In the genomic region with DNA sequence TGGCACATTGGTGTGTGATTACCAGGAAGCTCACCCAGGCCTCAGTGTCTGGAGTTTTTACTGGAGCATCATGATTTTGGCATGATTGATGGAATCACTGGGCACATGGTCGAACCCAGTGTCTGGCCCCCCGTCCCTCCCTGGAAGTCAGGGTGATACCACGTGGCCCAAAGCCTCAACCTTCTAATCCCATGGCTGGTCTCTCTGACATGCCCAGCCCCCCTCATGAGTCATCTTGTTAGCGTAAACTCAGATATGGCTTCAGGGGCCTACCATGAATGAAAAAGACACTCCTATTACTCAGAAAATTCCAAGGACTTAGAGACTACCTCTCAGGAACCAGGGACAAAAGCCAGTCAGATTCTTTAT, we compare ENCODE assay signal across 10 cellular contexts.
DNase-seq lines count a peak whose midpoint lies in the region; ATAC-seq, FAIRE-seq and TF ChIP-seq lines count a peak whose summit lies in the region.
"Had no signal": no experiment of that assay in that cellular context is flagged by ENCODE, and none has a peak within 500 bp of the region (broad histone marks: within the 10 kb centered on the region; RNA-seq: fewer than 3 reads in every experiment).

No MANE protein-coding gene starts in this region.

- no peaks in the 10 kb centered on the region for H3K9me3 ChIP-seq in H1 (ENCODE audit: insufficient read depth in 2 of 2, low read depth in 1 of 2, low read length in 1 of 2)
- peaks cover 3 to 4% of the 10 kb centered on the region in 2 donors for H3K9me3 ChIP-seq in neuronal stem cell (replicated peaks in 1 of 2; ENCODE audit: control insufficient read depth in 2 of 2, insufficient read depth in 1 of 2, low read depth in 1 of 2, low read length in 2 of 2)

- H3K4ac ChIP-seq in H1 (replicated peaks; ENCODE audit: insufficient read length, low read depth, low read length), result peak overlapping the region; percentile 46
- H3K4ac ChIP-seq in neuronal stem cell (ENCODE audit: low read length), result no peak overlapping the region

- peak overlapping the region; percentile 90; the same call in 1 of the 2 replicates for H2BK20ac ChIP-seq in H1 (ENCODE audit: low read length)

- ATAC-seq in GM21717 (IDR thresholded peaks at IDR 0.05; ENCODE audit: unreplicated experiment), result no peak

- H4K91ac ChIP-seq in H1 (replicated peaks; ENCODE audit: insufficient read length, low read length) (no peak overlapping the region), neuronal stem cell (ENCODE audit: low read depth, low read length, poor library complexity) (no peak overlapping the region)

- no peaks in the 10 kb centered on the region for H3K36me3 ChIP-seq in H1 (ENCODE audit: control insufficient read depth in 2 of 4, insufficient read depth in 4 of 4, low read length in 3 of 4)
- H3K36me3 ChIP-seq in neuronal stem cell (replicated peaks in 1 of 2; ENCODE audit: control insufficient read depth in 2 of 2, insufficient read depth in 2 of 2, low read length in 2 of 2), result no peaks in the 10 kb centered on the region

- H4K8ac ChIP-seq in H1 (ENCODE audit: extremely low read depth, insufficient read depth, low read length), result no peak overlapping the region
- H4K8ac ChIP-seq in neuronal stem cell (ENCODE audit: low read depth, low read length), result no peak overlapping the region

- H3K27me3 ChIP-seq in H1 (replicated peaks in 1 of 4; ENCODE audit: control insufficient read depth in 3 of 4, extremely low read depth in 1 of 4, insufficient read depth in 3 of 4, low read length in 3 of 4) (no peaks in the 10 kb centered on the region), neuronal stem cell (ENCODE audit: control insufficient read depth in 3 of 3, insufficient read depth in 3 of 3, low read depth in 1 of 3, low read length in 3 of 3) (no peaks in the 10 kb centered on the region)

- CTCF ChIA-PET in H1 (lab: Charles Lee; ENCODE audit: partially characterized antibody), result interaction anchor here (1.1 to 1.7 kb wide), 5 partner anchors 11 to 127 kb away, joined by 3 to 5 read pairs (median 3); no protein-coding TSS in a partner anchor

- no peak for TF ChIP-seq POLR2A in H1 (IDR thresholded peaks at IDR 0.05; ENCODE audit: control extremely low read depth in 1 of 2, low read depth in 2 of 2, low read length in 2 of 2)

- H3K23me2 ChIP-seq in H1 (ENCODE audit: low read depth, low read length), result peaks cover 6% of the 10 kb centered on the region; the same call in 1 of the 2 replicates

- H3K14ac ChIP-seq in H1 (ENCODE audit: insufficient read length), result no peak overlapping the region
- no peak overlapping the region for H3K14ac ChIP-seq in neuronal stem cell (ENCODE audit: low read length)

- no peak overlapping the region for H3K9ac ChIP-seq in H1 (replicated peaks in 1 of 4; ENCODE audit: extremely low read depth in 1 of 4, low read depth in 3 of 4, low read length in 3 of 4)
- no peak overlapping the region for H3K9ac ChIP-seq in neuronal stem cell (ENCODE audit: low read depth, low read length, poor library complexity)

- H3K23ac ChIP-seq in H1 (ENCODE audit: insufficient read length) (no peak overlapping the region), neuronal stem cell (ENCODE audit: low read depth, low read length, poor library complexity) (no peak overlapping the region)

- H3K79me1 ChIP-seq in H1 (ENCODE audit: low read depth, low read length) (no peaks in the 10 kb centered on the region), neuronal stem cell (ENCODE audit: low read depth, low read length) (peaks cover 5% of the 10 kb centered on the region)

- no peak for TF ChIP-seq RAD21 in H1 (IDR thresholded peaks at IDR 0.05 in 1 of 2, conservative IDR thresholded peaks at IDR 0.05 in 1 of 2; ENCODE audit: low read depth in 2 of 2, low read length in 2 of 2)

- peaks cover 0 to 5% of the 10 kb centered on the region in 2 experiments for H4K20me1 ChIP-seq in H1 (replicated peaks in 1 of 2; ENCODE audit: control insufficient read depth in 1 of 2, insufficient read depth in 2 of 2, low read length in 2 of 2)

- in situ Hi-C loops in Caki2 (cut with HindIII; ENCODE audit: low pct_unique_long_range_greater_than_20kb, low sequenced_read_pairs), result no loop called here

- DNase-seq in Caki2 (ENCODE audit: low read depth), result peak; percentile 90
- peak; percentile 49 for DNase-seq in NCI-H226
- DNase-seq in H1 (ENCODE audit: low read depth in 1 of 2, low spot score in 2 of 2), result no peak
- peak; percentile 43 for DNase-seq in neuronal stem cell (ENCODE audit: low spot score)
- DNase-seq in KG1 (lab: John Stamatoyannopoulos, UW), result no peak
- DNase-seq in NCI-H748 treated with DMSO at 0.1 percent for 48 hours (lab: John Stamatoyannopoulos, UW), result no peak
- no peak for DNase-seq in medulla oblongata (ENCODE audit: extremely low spot score)
- DNase-seq: stimulated activated CD4-positive, alpha-beta T cell treated with anti-CD3 and anti-CD28 coated beads, Interleukin-2, amount 100 ng/mL, for 48 hours had no signal

- H3K56ac ChIP-seq in H1 (replicated peaks; ENCODE audit: insufficient read length, low read depth, low read length), result no peak overlapping the region

- H2AK5ac ChIP-seq in H1 (ENCODE audit: low read depth, low read length) (0 out of 2 replicates have a peak overlapping the region, but pooled peaks have one; percentile 41), neuronal stem cell (ENCODE audit: low read depth, low read length) (peak overlapping the region; percentile 35)

- H2BK120ac ChIP-seq in H1 (replicated peaks; ENCODE audit: low read depth, low read length), result no peak overlapping the region
- no peak overlapping the region for H2BK120ac ChIP-seq in neuronal stem cell (ENCODE audit: low read depth, low read length)

- H2AFZ ChIP-seq in H1 (ENCODE audit: low read length), result no peak overlapping the region
- peak overlapping the region; percentile 47 for H2AFZ ChIP-seq in neuronal stem cell (ENCODE audit: low read length)

- H3K18ac ChIP-seq in H1 (ENCODE audit: extremely low read depth, low read length) (peak overlapping the region; percentile 73), neuronal stem cell (ENCODE audit: low read length) (peak overlapping the region; percentile 83)

- H2BK15ac ChIP-seq in H1 (ENCODE audit: low read length) (peak overlapping the region; percentile 73; the same call in 1 of the 2 replicates), neuronal stem cell (ENCODE audit: low read length) (no peak overlapping the region)

- FAIRE-seq in H1 (lab: Jason Lieb, UNC), result no peak

- H3K4me3 ChIP-seq in H1 (ENCODE audit: extremely low read depth in 1 of 4, insufficient read depth in 2 of 4, low read depth in 3 of 4, low read length in 4 of 4) (no peak overlapping the region), neuronal stem cell (ENCODE audit: low read length in 2 of 2) (no peak overlapping the region)

- no peak for TF ChIP-seq CTCF in H1 (IDR thresholded peaks at IDR 0.05; ENCODE audit: control extremely low read depth in 1 of 3, insufficient read depth in 1 of 3, low read depth in 1 of 3, low read length in 3 of 3)

- H3K27ac ChIP-seq in H1 (ENCODE audit: low read depth, low read length) (no peak overlapping the region), neuronal stem cell (replicated peaks; ENCODE audit: low read length) (peak overlapping the region; percentile 91)
- H3K27ac ChIP-seq: VCaP had no signal

- peak overlapping the region; percentile 98; the same call in 1 of the 2 replicates for H2BK12ac ChIP-seq in H1 (ENCODE audit: low read depth, low read length)
- no peak overlapping the region for H2BK12ac ChIP-seq in neuronal stem cell (ENCODE audit: low read length)

- H3K4me1 ChIP-seq in H1 (replicated peaks in 1 of 4; ENCODE audit: control insufficient read depth in 3 of 4, insufficient read depth in 4 of 4, low read length in 3 of 4), result peaks cover 12 to 33% (median 23%) of the 10 kb centered on the region in 4 experiments
- H3K4me1 ChIP-seq in neuronal stem cell (ENCODE audit: control insufficient read depth in 2 of 2, insufficient read depth in 1 of 2, low read depth in 1 of 2, low read length in 2 of 2), result peaks cover 44 to 60% of the 10 kb centered on the region in 2 donors

- POLR2A ChIA-PET in H1 (lab: Charles Lee; ENCODE audit: partially characterized antibody), result interaction anchor here (1.2 kb wide), 1 partner anchor 15 kb away, joined by 3 read pairs; no protein-coding TSS in a partner anchor

- TF ChIP-seq EP300 in H1 (IDR thresholded peaks at IDR 0.05; ENCODE audit: borderline replicate concordance in 1 of 2, low read depth in 2 of 2, low read length in 2 of 2), result no peak

- H3K79me2 ChIP-seq in H1 (ENCODE audit: control insufficient read depth in 1 of 2, insufficient read depth in 2 of 2, low read length in 2 of 2), result no peaks in the 10 kb centered on the region

- 77% methylated on average over 4 of the region's 4 CpGs; no CpG with 5 or more reads in 1 of the 2 experiments for WGBS in H1 (ENCODE audit: extremely low coverage in 1 of 2, insufficient coverage in 1 of 2, insufficient read length in 1 of 2, insufficient replicate concordance in 2 of 2, low coverage in 1 of 2, low lambda C conversion rate in 2 of 2, missing lambda C conversion rate in 1 of 2), 2 experiments
- no CpG with 5 or more reads among the region's 4 CpGs for WGBS in neuronal stem cell (ENCODE audit: extremely low coverage in 2 of 2, insufficient read length in 2 of 2, insufficient replicate concordance in 1 of 2), 2 donors

- H3K4me2 ChIP-seq in H1 (ENCODE audit: insufficient read depth in 1 of 2, low read depth in 2 of 2, low read length in 2 of 2) (peak overlapping the region; percentile 4 to 28; a peak in 1 of 4 replicates), neuronal stem cell (ENCODE audit: insufficient read depth, low read length, poor library complexity, severe bottlenecking) (no peak overlapping the region)

- peak overlapping the region; percentile 86; the same call in 1 of the 2 replicates for H2BK5ac ChIP-seq in H1 (ENCODE audit: low read depth, low read length)
- H2BK5ac ChIP-seq in neuronal stem cell (ENCODE audit: low read length), result no peak overlapping the region

- no peak overlapping the region for H4K5ac ChIP-seq in H1 (ENCODE audit: insufficient read length, low read depth, low read length)

TF ChIP-seq in H1, 55 proteins besides CTCF, POLR2A, EP300 and RAD21 (continues in another document):
- TF ChIP-seq CHD1 (IDR thresholded peaks at IDR 0.05; ENCODE audit: low read depth, low read length), result no peak
- TF ChIP-seq, protein P1, sequence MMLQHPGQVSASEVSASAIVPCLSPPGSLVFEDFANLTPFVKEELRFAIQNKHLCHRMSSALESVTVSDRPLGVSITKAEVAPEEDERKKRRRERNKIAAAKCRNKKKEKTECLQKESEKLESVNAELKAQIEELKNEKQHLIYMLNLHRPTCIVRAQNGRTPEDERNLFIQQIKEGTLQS (IDR thresholded peaks at IDR 0.05; ENCODE audit: insufficient read depth, low read depth, low read length), result no peak
- TF ChIP-seq CEBPB (IDR thresholded peaks at IDR 0.05; ENCODE audit: low read depth, low read length), result no peak
- no peak for TF ChIP-seq POLR2AphosphoS5 (IDR thresholded peaks at IDR 0.05; ENCODE audit: low read depth, low read length)
- TF ChIP-seq JUN (IDR thresholded peaks at IDR 0.05; ENCODE audit: low read depth, low read length), result 0 out of 2 replicates have a peak, but pooled peaks have one; percentile 5
- no peak for TF ChIP-seq CREB1 (IDR thresholded peaks at IDR 0.05)
- no peak for TF ChIP-seq GTF2F1 (IDR thresholded peaks at IDR 0.05; ENCODE audit: borderline replicate concordance, low read depth, low read length)
- TF ChIP-seq BCL11A (IDR thresholded peaks at IDR 0.05; ENCODE audit: low read depth in 2 of 2, low read length in 2 of 2), result no peak

Comparison
In these comparisons a context has a peak if more than half of its experiments do, and no peak if none do; other contexts are left out.
1. DNase-seq: peak in Caki2 (single experiment), NCI-H226 (single experiment) and neuronal stem cell (single experiment); none in H1 (0 of 2), KG1 (single experiment), NCI-H748 treated with DMSO at 0.1 percent for 48 hours (single experiment) and medulla oblongata (single experiment).